ENCODE assay signal across 2 cellular contexts in the genomic region with DNA sequence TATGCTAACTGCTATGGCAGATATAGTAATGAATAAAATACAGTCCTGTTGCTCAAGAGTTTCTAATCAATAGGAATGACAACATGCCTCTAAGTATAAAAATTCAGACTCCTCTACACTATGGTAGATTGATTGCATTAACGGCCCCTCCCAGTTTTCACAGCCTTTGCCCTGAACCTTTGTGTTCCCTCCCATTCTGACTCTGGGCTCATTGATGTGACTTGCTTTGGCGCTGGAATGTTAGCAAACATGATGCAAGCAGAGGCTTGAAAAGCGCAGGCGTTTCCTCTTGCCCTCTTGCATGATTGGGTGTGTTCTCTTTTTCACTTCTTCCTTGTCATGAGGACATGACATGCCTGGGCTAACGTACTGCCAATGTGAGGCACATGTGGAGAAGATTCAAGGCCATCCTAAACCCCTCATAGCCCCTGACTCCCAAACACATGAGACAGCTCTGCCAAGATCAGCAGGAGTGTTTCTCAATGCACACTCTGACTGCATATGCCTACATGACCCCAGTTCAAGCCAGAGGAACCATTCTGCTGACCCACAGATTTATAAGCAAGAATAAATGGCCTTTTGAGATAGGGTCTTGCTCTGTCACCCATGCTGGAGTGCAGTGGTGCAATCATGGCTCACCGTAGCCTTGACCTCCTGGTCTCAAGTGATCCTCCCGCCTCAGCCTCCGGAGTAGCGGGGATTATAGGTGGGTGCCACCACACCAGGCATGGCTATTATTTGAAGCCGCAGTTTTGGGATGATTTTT.
TF ChIP-seq lines count a peak whose summit lies in the region.

No MANE protein-coding gene starts in this region.

TF ChIP-seq in GM12878, 131 proteins besides CTCF, POLR2A, EP300 and RAD21 (continued from another document):
- no peak for TF ChIP-seq ZNF274 (IDR thresholded peaks at IDR 0.05; ENCODE audit: insufficient read depth, insufficient read length)
- TF ChIP-seq, protein P1, sequence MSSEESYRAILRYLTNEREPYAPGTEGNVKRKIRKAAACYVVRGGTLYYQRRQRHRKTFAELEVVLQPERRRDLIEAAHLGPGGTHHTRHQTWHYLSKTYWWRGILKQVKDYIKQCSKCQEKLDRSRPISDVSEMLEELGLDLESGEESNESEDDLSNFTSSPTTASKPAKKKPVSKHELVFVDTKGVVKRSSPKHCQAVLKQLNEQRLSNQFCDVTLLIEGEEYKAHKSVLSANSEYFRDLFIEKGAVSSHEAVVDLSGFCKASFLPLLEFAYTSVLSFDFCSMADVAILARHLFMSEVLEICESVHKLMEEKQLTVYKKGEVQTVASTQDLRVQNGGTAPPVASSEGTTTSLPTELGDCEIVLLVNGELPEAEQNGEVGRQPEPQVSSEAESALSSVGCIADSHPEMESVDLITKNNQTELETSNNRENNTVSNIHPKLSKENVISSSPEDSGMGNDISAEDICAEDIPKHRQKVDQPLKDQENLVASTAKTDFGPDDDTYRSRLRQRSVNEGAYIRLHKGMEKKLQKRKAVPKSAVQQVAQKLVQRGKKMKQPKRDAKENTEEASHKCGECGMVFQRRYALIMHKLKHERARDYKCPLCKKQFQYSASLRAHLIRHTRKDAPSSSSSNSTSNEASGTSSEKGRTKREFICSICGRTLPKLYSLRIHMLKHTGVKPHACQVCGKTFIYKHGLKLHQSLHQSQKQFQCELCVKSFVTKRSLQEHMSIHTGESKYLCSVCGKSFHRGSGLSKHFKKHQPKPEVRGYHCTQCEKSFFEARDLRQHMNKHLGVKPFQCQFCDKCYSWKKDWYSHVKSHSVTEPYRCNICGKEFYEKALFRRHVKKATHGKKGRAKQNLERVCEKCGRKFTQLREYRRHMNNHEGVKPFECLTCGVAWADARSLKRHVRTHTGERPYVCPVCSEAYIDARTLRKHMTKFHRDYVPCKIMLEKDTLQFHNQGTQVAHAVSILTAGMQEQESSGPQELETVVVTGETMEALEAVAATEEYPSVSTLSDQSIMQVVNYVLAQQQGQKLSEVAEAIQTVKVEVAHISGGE (CRISPR knock-in tag; IDR thresholded peaks at IDR 0.05) = no peak

TF ChIP-seq in liver, 16 proteins besides CTCF, POLR2A, EP300 and RAD21 (continued from another document):
- TF ChIP-seq, protein P2, sequence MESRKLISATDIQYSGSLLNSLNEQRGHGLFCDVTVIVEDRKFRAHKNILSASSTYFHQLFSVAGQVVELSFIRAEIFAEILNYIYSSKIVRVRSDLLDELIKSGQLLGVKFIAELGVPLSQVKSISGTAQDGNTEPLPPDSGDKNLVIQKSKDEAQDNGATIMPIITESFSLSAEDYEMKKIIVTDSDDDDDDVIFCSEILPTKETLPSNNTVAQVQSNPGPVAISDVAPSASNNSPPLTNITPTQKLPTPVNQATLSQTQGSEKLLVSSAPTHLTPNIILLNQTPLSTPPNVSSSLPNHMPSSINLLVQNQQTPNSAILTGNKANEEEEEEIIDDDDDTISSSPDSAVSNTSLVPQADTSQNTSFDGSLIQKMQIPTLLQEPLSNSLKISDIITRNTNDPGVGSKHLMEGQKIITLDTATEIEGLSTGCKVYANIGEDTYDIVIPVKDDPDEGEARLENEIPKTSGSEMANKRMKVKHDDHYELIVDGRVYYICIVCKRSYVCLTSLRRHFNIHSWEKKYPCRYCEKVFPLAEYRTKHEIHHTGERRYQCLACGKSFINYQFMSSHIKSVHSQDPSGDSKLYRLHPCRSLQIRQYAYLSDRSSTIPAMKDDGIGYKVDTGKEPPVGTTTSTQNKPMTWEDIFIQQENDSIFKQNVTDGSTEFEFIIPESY (IDR thresholded peaks at IDR 0.05) = peak; percentile 95
- peak; percentile 88 to 95 for TF ChIP-seq JUND (IDR thresholded peaks at IDR 0.05)
- peak; percentile 77 for TF ChIP-seq FOXA2 (IDR thresholded peaks at IDR 0.05)
- TF ChIP-seq, protein P3, sequence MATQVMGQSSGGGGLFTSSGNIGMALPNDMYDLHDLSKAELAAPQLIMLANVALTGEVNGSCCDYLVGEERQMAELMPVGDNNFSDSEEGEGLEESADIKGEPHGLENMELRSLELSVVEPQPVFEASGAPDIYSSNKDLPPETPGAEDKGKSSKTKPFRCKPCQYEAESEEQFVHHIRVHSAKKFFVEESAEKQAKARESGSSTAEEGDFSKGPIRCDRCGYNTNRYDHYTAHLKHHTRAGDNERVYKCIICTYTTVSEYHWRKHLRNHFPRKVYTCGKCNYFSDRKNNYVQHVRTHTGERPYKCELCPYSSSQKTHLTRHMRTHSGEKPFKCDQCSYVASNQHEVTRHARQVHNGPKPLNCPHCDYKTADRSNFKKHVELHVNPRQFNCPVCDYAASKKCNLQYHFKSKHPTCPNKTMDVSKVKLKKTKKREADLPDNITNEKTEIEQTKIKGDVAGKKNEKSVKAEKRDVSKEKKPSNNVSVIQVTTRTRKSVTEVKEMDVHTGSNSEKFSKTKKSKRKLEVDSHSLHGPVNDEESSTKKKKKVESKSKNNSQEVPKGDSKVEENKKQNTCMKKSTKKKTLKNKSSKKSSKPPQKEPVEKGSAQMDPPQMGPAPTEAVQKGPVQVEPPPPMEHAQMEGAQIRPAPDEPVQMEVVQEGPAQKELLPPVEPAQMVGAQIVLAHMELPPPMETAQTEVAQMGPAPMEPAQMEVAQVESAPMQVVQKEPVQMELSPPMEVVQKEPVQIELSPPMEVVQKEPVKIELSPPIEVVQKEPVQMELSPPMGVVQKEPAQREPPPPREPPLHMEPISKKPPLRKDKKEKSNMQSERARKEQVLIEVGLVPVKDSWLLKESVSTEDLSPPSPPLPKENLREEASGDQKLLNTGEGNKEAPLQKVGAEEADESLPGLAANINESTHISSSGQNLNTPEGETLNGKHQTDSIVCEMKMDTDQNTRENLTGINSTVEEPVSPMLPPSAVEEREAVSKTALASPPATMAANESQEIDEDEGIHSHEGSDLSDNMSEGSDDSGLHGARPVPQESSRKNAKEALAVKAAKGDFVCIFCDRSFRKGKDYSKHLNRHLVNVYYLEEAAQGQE (IDR thresholded peaks at IDR 0.05) = peak; percentile 64
- peak; percentile 96 for TF ChIP-seq SP1 (IDR thresholded peaks at IDR 0.05)
- no peak for TF ChIP-seq TAF1 (conservative IDR thresholded peaks at IDR 0.05)
- peak in 1 of 2 donors; percentile 57 for TF ChIP-seq GABPA (IDR thresholded peaks at IDR 0.05 in 1 of 2, conservative IDR thresholded peaks at IDR 0.05 in 1 of 2)
- peak; percentile 97 for TF ChIP-seq MAX (IDR thresholded peaks at IDR 0.05)
- TF ChIP-seq NR2F2 (IDR thresholded peaks at IDR 0.05) = peak; percentile 75
- peak; percentile 92 to 95 for TF ChIP-seq HNF4A (conservative IDR thresholded peaks at IDR 0.05)
- peak; percentile 84 for TF ChIP-seq FOXA1 (IDR thresholded peaks at IDR 0.05)
- TF ChIP-seq HNF4G (IDR thresholded peaks at IDR 0.05) = peak; percentile 74
- peak; percentile 93 to 97 for TF ChIP-seq RXRA (IDR thresholded peaks at IDR 0.05)
